Comparison of ENCODE assay signal across 32 cellular contexts in the genomic region with DNA sequence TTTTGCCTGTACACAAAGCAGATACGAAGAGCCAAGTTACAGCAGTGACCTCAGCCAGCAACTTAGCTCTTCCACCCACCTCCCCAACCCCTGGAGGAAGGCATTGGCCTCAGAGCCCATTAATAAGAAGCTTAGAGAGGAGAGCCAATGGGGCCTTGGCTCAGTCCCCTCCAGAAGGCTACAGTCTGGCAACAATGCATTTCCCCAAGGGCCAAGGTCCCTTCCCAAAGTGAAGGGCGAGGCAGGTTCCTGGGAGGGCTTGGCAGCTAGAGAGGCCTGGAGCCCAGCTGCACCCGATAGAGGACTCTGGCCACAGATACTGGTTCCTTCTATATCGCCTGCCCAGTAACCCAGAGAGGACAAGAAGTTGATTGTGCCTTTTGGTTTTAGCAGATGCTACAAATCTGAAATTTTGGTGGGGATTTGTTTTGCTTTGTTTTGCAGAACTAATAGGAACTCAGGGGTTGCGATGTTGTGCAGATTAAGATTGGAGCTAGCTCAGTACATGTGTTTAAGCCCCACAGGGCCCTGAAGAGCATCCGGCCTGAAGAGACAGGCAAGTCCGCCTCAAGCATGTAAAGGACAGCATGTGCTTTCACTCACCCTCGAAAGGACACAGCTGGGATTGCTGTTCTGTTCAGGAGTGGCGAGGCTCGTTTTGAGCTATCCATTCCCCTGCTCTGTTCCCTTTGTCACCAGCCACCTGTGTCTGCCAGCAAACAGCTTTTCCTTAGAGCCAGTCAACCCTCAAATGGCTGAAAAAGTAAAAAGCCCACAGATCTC. TPM values are rescaled to one million over a fixed set of nuclear protein-coding genes. Genes with fewer than 3 reads are reported as not detected.
A peak's percentile ranks its signal among the peaks of the same experiment; 100 is the strongest.
DNase-seq lines count a peak whose midpoint lies in the region; ATAC-seq and TF ChIP-seq lines count a peak whose summit lies in the region.
"Had no signal": no experiment of that assay in that cellular context is flagged by ENCODE, and none has a peak within 500 bp of the region (broad histone marks: within the 10 kb centered on the region; RNA-seq: fewer than 3 reads in every experiment).

No MANE protein-coding gene starts in this region.

- H3K27me3 ChIP-seq in gastroesophageal sphincter (no peaks in the 10 kb centered on the region), SK-N-SH (ENCODE audit: insufficient read depth) (no peaks in the 10 kb centered on the region)
- H3K27me3 ChIP-seq: adrenal gland, body of pancreas, ovary, tibial nerve had no signal

- H2AFZ ChIP-seq in SK-N-SH (ENCODE audit: low read depth) = no peak overlapping the region

- H3K4me1 Mint-ChIP-seq in nephron progenitor cell = no peaks in the 10 kb centered on the region
- H3K4me1 Mint-ChIP-seq: activated naive CD4-positive, alpha-beta T cell treated with anti-CD3 and anti-CD28 coated beads, Interleukin-2, amount 10 ng/mL, durations not matched to agents 7 days and 5 days had no signal

- H3F3A ChIP-seq in SK-N-SH (replicated peaks; ENCODE audit: insufficient read depth) = no peaks in the 10 kb centered on the region

- H3K9ac ChIP-seq in SK-N-SH = no peak overlapping the region

- H3K36me3 Mint-ChIP-seq in nephron progenitor cell (ENCODE audit: low read depth) = peaks cover 35% of the 10 kb centered on the region

- TF ChIP-seq CTCF in gastroesophageal sphincter (IDR thresholded peaks at IDR 0.05) = no peak
- no peak for TF ChIP-seq CTCF in nephron progenitor cell (IDR thresholded peaks at IDR 0.05)
- no peak for TF ChIP-seq CTCF in SK-N-SH (IDR thresholded peaks at IDR 0.05)

- no peaks in the 10 kb centered on the region for H3K27me3 Mint-ChIP-seq in nephron progenitor cell (ENCODE audit: low read depth, poor library complexity)
- H3K27me3 Mint-ChIP-seq: activated CD4-positive, alpha-beta T cell treated with anti-CD3 and anti-CD28 coated beads for 36 hours; activated CD8-positive, alpha-beta T cell treated with anti-CD3 and anti-CD28 coated beads for 36 hours; activated naive CD4-positive, alpha-beta T cell treated with anti-CD3 and anti-CD28 coated beads, Interleukin-2, amount 10 ng/mL, durations not matched to agents 7 days and 5 days; activated T-helper 17 cell treated with anti-CD3 and anti-CD28 coated beads, Interleukin-2, amount 50 U/mL, for 72 hours; natural killer cell treated with Interleukin-12 subunit alpha and Interleukin-12 subunit beta and Interleukin-15 and Interleukin-18, amount 100 ng/mL, for 72 hours; stimulated activated naive CD8-positive, alpha-beta T cell treated with anti-CD3 and anti-CD28 coated beads, Interleukin-15, Interleukin-2, amounts not matched to agents 100 ng/mL and 50 ng/mL, for 24 hours had no signal

- H4K20me1 ChIP-seq in SK-N-SH (ENCODE audit: insufficient read depth) = no peaks in the 10 kb centered on the region

- DNase-seq in Right ventricle myocardium superior = peak; percentile 55
- no peak for DNase-seq in cardiac septum (ENCODE audit: low spot score)
- no peak for DNase-seq in nephron progenitor cell
- no peak for DNase-seq in SK-N-SH
- no peak for DNase-seq in erythroblast (lab: John Stamatoyannopoulos, UW)
- DNase-seq: activated CD4-positive, alpha-beta T cell treated with anti-CD3 and anti-CD28 coated beads for 36 hours; activated CD8-positive, alpha-beta memory T cell treated with anti-CD3 and anti-CD28 coated beads, Interleukin-2, amount 50 U/mL, for 48 hours; activated CD8-positive, alpha-beta T cell treated with anti-CD3 and anti-CD28 coated beads for 36 hours; activated naive CD4-positive, alpha-beta T cell treated with anti-CD3 and anti-CD28 coated beads, Interleukin-2, amount 10 ng/mL, durations not matched to agents 7 days and 5 days; body of pancreas; KBM-7; kidney; NCI-H1105; NCI-H187 treated with DMSO at 0.1 percent for 48 hours; NCI-H2171 treated with DMSO at 0.1 percent for 48 hours; NCI-H510A treated with DMSO at 0.1 percent for 48 hours; ovary; stimulated activated CD8-positive, alpha-beta memory T cell treated with anti-CD3 and anti-CD28 coated beads, Interleukin-4, amount 100 ng/mL, for 48 hours had no signal

- intact Hi-C loops in Right ventricle myocardium superior (cut with DNase I) = no loop called here
- intact Hi-C loops in cardiac septum (cut with DNase I) = no loop called here

- H3K27ac ChIP-seq in gastroesophageal sphincter = peak overlapping the region in 2 of 4 donors; percentile 22 to 41
- peak overlapping the region; percentile 77 for H3K27ac ChIP-seq in temporal lobe (ENCODE audit: low read depth, low read length)
- no peak overlapping the region for H3K27ac ChIP-seq in SK-N-SH (ENCODE audit: low read depth in 2 of 2, low read length in 1 of 2)
- H3K27ac ChIP-seq: body of pancreas, ovary had no signal

- no peak for TF ChIP-seq EP300 in gastroesophageal sphincter (IDR thresholded peaks at IDR 0.05)
- TF ChIP-seq EP300 in SK-N-SH (IDR thresholded peaks at IDR 0.05; ENCODE audit: borderline replicate concordance in 1 of 2, low read depth in 1 of 2, low read length in 1 of 2) = no peak

- no peaks in the 10 kb centered on the region for H3K79me2 ChIP-seq in SK-N-SH (ENCODE audit: insufficient read depth)

- POLR2A ChIA-PET in SK-N-SH (lab: Yijun Ruan, JAX) = interaction anchor here (0.9 kb wide), 2 partner anchors 12 kb away, joined by 3 to 4 read pairs; partner anchors contain the start of gene PNPO

- H3K9me3 ChIP-seq in gastroesophageal sphincter (no peaks in the 10 kb centered on the region), SK-N-SH (no peaks in the 10 kb centered on the region)
- H3K9me3 ChIP-seq: adrenal gland, body of pancreas, ovary, tibial nerve had no signal

- H3K27ac Mint-ChIP-seq in nephron progenitor cell = peak overlapping the region; percentile 45
- H3K27ac Mint-ChIP-seq: activated CD4-positive, alpha-beta T cell treated with anti-CD3 and anti-CD28 coated beads for 36 hours; activated naive CD4-positive, alpha-beta T cell treated with anti-CD3 and anti-CD28 coated beads, Interleukin-2, amount 10 ng/mL, durations not matched to agents 7 days and 5 days; activated T-helper 17 cell treated with anti-CD3 and anti-CD28 coated beads, Interleukin-2, amount 50 U/mL, for 72 hours; stimulated activated naive CD8-positive, alpha-beta T cell treated with anti-CD3 and anti-CD28 coated beads, Interleukin-15, Interleukin-2, amounts not matched to agents 100 ng/mL and 50 ng/mL, for 24 hours; T-helper 2 cell treated with Interferon-gamma antibody and Interleukin-4, amounts not matched to agents 5 μg/mL and 100 μg/mL, for 36 hours had no signal

- CTCF ChIA-PET in SK-N-SH (lab: Yijun Ruan, JAX) = interaction anchor here (0.7 to 40.5 kb wide), 14 partner anchors 7 to 89 kb away, joined by 3 to 1216 read pairs (median 4); partner anchors contain the start of genes CDK5RAP3, PNPO, PRR15L and SCRN2

- H3K4me3 Mint-ChIP-seq in nephron progenitor cell = no peak overlapping the region
- H3K4me3 Mint-ChIP-seq: activated CD4-positive, alpha-beta T cell treated with anti-CD3 and anti-CD28 coated beads for 36 hours; activated CD8-positive, alpha-beta T cell treated with anti-CD3 and anti-CD28 coated beads for 36 hours; activated naive CD4-positive, alpha-beta T cell treated with anti-CD3 and anti-CD28 coated beads, Interleukin-2, amount 10 ng/mL, durations not matched to agents 7 days and 5 days; activated T-helper 17 cell treated with anti-CD3 and anti-CD28 coated beads, Interleukin-2, amount 50 U/mL, for 72 hours; CD14-positive monocyte; natural killer cell treated with Interleukin-12 subunit alpha and Interleukin-12 subunit beta and Interleukin-15 and Interleukin-18, amount 100 ng/mL, for 72 hours; stimulated activated naive CD8-positive, alpha-beta T cell treated with anti-CD3 and anti-CD28 coated beads, Interleukin-15, Interleukin-2, amounts not matched to agents 100 ng/mL and 50 ng/mL, for 24 hours; T-helper 2 cell treated with Interferon-gamma antibody and Interleukin-4, amounts not matched to agents 5 μg/mL and 100 μg/mL, for 36 hours had no signal

- H3K9me3 Mint-ChIP-seq in nephron progenitor cell = no peaks in the 10 kb centered on the region
- H3K9me3 Mint-ChIP-seq: activated CD8-positive, alpha-beta T cell treated with anti-CD3 and anti-CD28 coated beads for 36 hours; activated naive CD4-positive, alpha-beta T cell treated with anti-CD3 and anti-CD28 coated beads, Interleukin-2, amount 10 ng/mL, durations not matched to agents 7 days and 5 days; activated T-helper 17 cell treated with anti-CD3 and anti-CD28 coated beads, Interleukin-2, amount 50 U/mL, for 72 hours; natural killer cell treated with Interleukin-12 subunit alpha and Interleukin-12 subunit beta and Interleukin-15 and Interleukin-18, amount 100 ng/mL, for 72 hours; stimulated activated naive CD8-positive, alpha-beta T cell treated with anti-CD3 and anti-CD28 coated beads, Interleukin-15, Interleukin-2, amounts not matched to agents 100 ng/mL and 50 ng/mL, for 24 hours; T-helper 2 cell treated with Interferon-gamma antibody and Interleukin-4, amounts not matched to agents 5 μg/mL and 100 μg/mL, for 36 hours had no signal

- 57 to 92% methylated on average over 2 to 4 of the region's 10 CpGs for WGBS in gastroesophageal sphincter (ENCODE audit: low coverage in 1 of 2), 2 donors
- 85% methylated on average over 9 of the region's 10 CpGs for WGBS in SK-N-SH (ENCODE audit: low lambda C conversion rate)

- H3K36me3 ChIP-seq in gastroesophageal sphincter (peaks cover 0 to 64% of the 10 kb centered on the region in 2 donors), SK-N-SH (replicated peaks in 1 of 2; ENCODE audit: control insufficient read depth in 1 of 2, insufficient read depth in 2 of 2, low read length in 1 of 2) (peaks cover 19 to 29% of the 10 kb centered on the region in 2 experiments)
- H3K36me3 ChIP-seq: ovary had no signal

- H3K4me1 ChIP-seq in gastroesophageal sphincter = peaks cover 0 to 16% (median 0%) of the 10 kb centered on the region in 3 donors
- H3K4me1 ChIP-seq in SK-N-SH (ENCODE audit: control insufficient read depth in 1 of 2, insufficient read depth in 2 of 2, low read depth in 1 of 2, low read length in 1 of 2) = no peaks in the 10 kb centered on the region
- H3K4me1 ChIP-seq: body of pancreas had no signal

- TF ChIP-seq POLR2A in gastroesophageal sphincter (IDR thresholded peaks at IDR 0.05) = no peak
- no peak for TF ChIP-seq POLR2A in erythroblast (IDR thresholded peaks at IDR 0.05; ENCODE audit: low read length)

- no peak overlapping the region for H3K4me2 ChIP-seq in SK-N-SH

- TF ChIP-seq RAD21 in SK-N-SH (IDR thresholded peaks at IDR 0.05; ENCODE audit: low read length) = no peak

- ATAC-seq in Right ventricle myocardium superior (ENCODE audit: poor library complexity) = peak; percentile 80
- ATAC-seq in gastroesophageal sphincter = peak; percentile 44
- ATAC-seq in GM18868 (IDR thresholded peaks at IDR 0.05; ENCODE audit: unreplicated experiment) = no peak
- ATAC-seq: activated CD8-positive, alpha-beta T cell treated with anti-CD3 and anti-CD28 coated beads for 36 hours; activated T-helper 17 cell treated with anti-CD3 and anti-CD28 coated beads, Interleukin-2, amount 50 U/mL, for 72 hours; body of pancreas had no signal

- H3K9me2 ChIP-seq in SK-N-SH = no peaks in the 10 kb centered on the region

- H3K4me3 ChIP-seq in gastroesophageal sphincter = no peak overlapping the region
- H3K4me3 ChIP-seq in SK-N-SH (ENCODE audit: low read depth in 2 of 2, low read length in 1 of 2) = no peak overlapping the region
- H3K4me3 ChIP-seq: adrenal gland, body of pancreas, ovary, tibial nerve had no signal

RNA-seq across cellular contexts. Expression of gene PNPO, which starts 12.0 kb away (rescaled TPM):
- total RNA-seq in Right ventricle myocardium superior (28.2 TPM), cardiac septum (21.3 TPM), gastroesophageal sphincter (10 to 100 TPM; 20.3 to 43.9 (median 21.9) TPM), temporal lobe (5.4 TPM)
- 26.1 and 33.8 TPM in 2 replicates for polyA plus RNA-seq in SK-N-SH (2012; rRNA removed)
- polyA plus RNA-seq in SK-N-SH (2012; cell fraction: cytosol; rRNA removed) = 27.2 and 30.9 TPM in 2 replicates
- 21.6 and 23.6 TPM in 2 replicates for polyA plus RNA-seq in SK-N-SH (2012; cell fraction: nucleus; rRNA removed)

RNA-seq across cellular contexts. Expression of gene PRR15L, which starts 28.3 kb away (rescaled TPM):
- total RNA-seq in Right ventricle myocardium superior (not detected), cardiac septum (not detected), gastroesophageal sphincter (1 to 10 TPM in 1 of 4 donors, under 1 TPM in 1, not detected in 2; 0.19 to 3.5 TPM), temporal lobe (not detected)
- not detected in 2 replicates for polyA plus RNA-seq in SK-N-SH (2012; rRNA removed)
- not detected in 2 replicates for polyA plus RNA-seq in SK-N-SH (2012; cell fraction: cytosol; rRNA removed)
- polyA plus RNA-seq in SK-N-SH (2012; cell fraction: nucleus; rRNA removed) = not detected in 2 replicates
- total RNA-seq: activated CD4-positive, alpha-beta T cell treated with anti-CD3 and anti-CD28 coated beads for 36 hours; activated CD8-positive, alpha-beta T cell treated with anti-CD3 and anti-CD28 coated beads for 36 hours; activated T-helper 17 cell treated with anti-CD3 and anti-CD28 coated beads, Interleukin-2, amount 50 U/mL, for 72 hours; chondrocyte; Daoy; lung microvascular endothelial cell; M059J; natural killer cell treated with Interleukin-12 subunit alpha and Interleukin-12 subunit beta and Interleukin-15 and Interleukin-18, amount 100 ng/mL, for 72 hours; tibial nerve had no signal
- polyA plus RNA-seq: CD14-positive monocyte had no signal

RNA-seq across cellular contexts. Expression of gene SP2, which starts 33.4 kb away (rescaled TPM):
- total RNA-seq in Right ventricle myocardium superior = 12.4 TPM
- 16.3 TPM for total RNA-seq in cardiac septum
- 10 to 100 TPM in 2 of 4 donors, 1 to 10 TPM in 2; 3.4 to 16.2 (median 10.0) TPM for total RNA-seq in gastroesophageal sphincter
- total RNA-seq in temporal lobe = 0.98 TPM
- 8.8 and 16.7 TPM in 2 replicates for polyA plus RNA-seq in SK-N-SH (2012; rRNA removed)
- polyA plus RNA-seq in SK-N-SH (2012; cell fraction: cytosol; rRNA removed) = 9.3 and 14.3 TPM in 2 replicates
- 28.1 and 28.5 TPM in 2 replicates for polyA plus RNA-seq in SK-N-SH (2012; cell fraction: nucleus; rRNA removed)

RNA-seq across cellular contexts. Expression of gene CDK5RAP3, which starts 41.5 kb away (rescaled TPM):
- 50.3 TPM for total RNA-seq in Right ventricle myocardium superior
- total RNA-seq in cardiac septum = 58.2 TPM
- 10 to 100 TPM; 43.8 to 98.8 (median 63.8) TPM for total RNA-seq in gastroesophageal sphincter
- 67.6 TPM for total RNA-seq in temporal lobe
- polyA plus RNA-seq in SK-N-SH (2012; rRNA removed) = 208 and 288 TPM in 2 replicates
- 77.8 and 94.7 TPM in 2 replicates for polyA plus RNA-seq in SK-N-SH (2012; cell fraction: cytosol; rRNA removed)
- polyA plus RNA-seq in SK-N-SH (2012; cell fraction: nucleus; rRNA removed) = 1,862 and 2,736 TPM in 2 replicates
